In genomic region chr2:236141616-236142015, GRCh38 we compare ENCODE assay signal across 8 cellular contexts. TPM values are rescaled to one million over a fixed set of nuclear protein-coding genes. Genes with fewer than 3 reads are reported as not detected.
DNase-seq lines count a peak whose midpoint lies in the region; TF ChIP-seq lines count a peak whose summit lies in the region.
"Not testable (repeated sequence)": the region's sequence is repeated elsewhere in the genome, so short reads cannot be mapped to it uniquely, and the experiment has no call there.
"Had no signal": no experiment of that assay in that cellular context is flagged by ENCODE, and none has a peak within 500 bp of the region (broad histone marks: within the 10 kb centered on the region; RNA-seq: fewer than 3 reads in every experiment).

No MANE protein-coding gene starts in this region.

- H3K27ac ChIP-seq in sigmoid colon = not testable (repeated sequence)

- not testable (repeated sequence) for H3K27me3 Mint-ChIP-seq in activated naive CD4-positive, alpha-beta T cell treated with anti-CD3 and anti-CD28 coated beads, Interleukin-2, amount 10 ng/mL, durations not matched to agents 7 days and 5 days

- not testable (repeated sequence) for H3K36me3 Mint-ChIP-seq in activated naive CD4-positive, alpha-beta T cell treated with anti-CD3 and anti-CD28 coated beads, Interleukin-2, amount 10 ng/mL, durations not matched to agents 7 days and 5 days

- CTCF ChIA-PET in activated naive CD4-positive, alpha-beta T cell treated with anti-CD3 and anti-CD28 coated beads, Interleukin-2, amount 10 ng/mL, durations not matched to agents 7 days and 5 days (lab: Charles Lee) = not testable (repeated sequence)

- not testable (repeated sequence) for H3K4me3 ChIP-seq in H7 (ENCODE audit: insufficient read depth, low read depth, low read length); sigmoid colon

- DNase-seq in H7 = peak; percentile 40
- peak; percentile 5 for DNase-seq in activated naive CD4-positive, alpha-beta T cell treated with anti-CD3 and anti-CD28 coated beads, Interleukin-2, amount 10 ng/mL, durations not matched to agents 7 days and 5 days
- peak; percentile 12 for DNase-seq in iPS-NIHi7 (ENCODE audit: extremely low spot score)
- peak; percentile 21 for DNase-seq in sigmoid colon

- TF ChIP-seq EP300 in sigmoid colon (IDR thresholded peaks at IDR 0.05) = not testable (repeated sequence)

- WGBS in sigmoid colon, 2 donors = 91 to 93% methylated on average over 11 of the region's 11 CpGs

- H3K27ac Mint-ChIP-seq in activated naive CD4-positive, alpha-beta T cell treated with anti-CD3 and anti-CD28 coated beads, Interleukin-2, amount 10 ng/mL, durations not matched to agents 7 days and 5 days = peak overlapping the region; percentile 70

- intact Hi-C loops in sigmoid colon (cut with DNase I) = not testable (repeated sequence)

- not testable (repeated sequence) for H3K27me3 ChIP-seq in H7 (ENCODE audit: control insufficient read depth, insufficient read depth, low read length)
- H3K27me3 ChIP-seq in sigmoid colon = peaks cover 0 to 42% (median 12%) of the 10 kb centered on the region in 3 donors

- H3K36me3 ChIP-seq in H7 (replicated peaks; ENCODE audit: control insufficient read depth, insufficient read depth, low read length); sigmoid colon: not testable (repeated sequence)

- TF ChIP-seq POLR2A in sigmoid colon (IDR thresholded peaks at IDR 0.05) = not testable (repeated sequence)

- not testable (repeated sequence) for H3K4me3 Mint-ChIP-seq in activated naive CD4-positive, alpha-beta T cell treated with anti-CD3 and anti-CD28 coated beads, Interleukin-2, amount 10 ng/mL, durations not matched to agents 7 days and 5 days

- H3K4me1 ChIP-seq in sigmoid colon = not testable (repeated sequence)

- H3K4me1 Mint-ChIP-seq in activated naive CD4-positive, alpha-beta T cell treated with anti-CD3 and anti-CD28 coated beads, Interleukin-2, amount 10 ng/mL, durations not matched to agents 7 days and 5 days = not testable (repeated sequence)

- TF ChIP-seq CTCF in sigmoid colon (IDR thresholded peaks at IDR 0.05) = not testable (repeated sequence)

- H3K9me3 Mint-ChIP-seq in activated naive CD4-positive, alpha-beta T cell treated with anti-CD3 and anti-CD28 coated beads, Interleukin-2, amount 10 ng/mL, durations not matched to agents 7 days and 5 days = not testable (repeated sequence)

- not testable (repeated sequence) for H3K9me3 ChIP-seq in sigmoid colon

RNA-seq across cellular contexts. Expression of gene GBX2, which starts 26.6 kb away (rescaled TPM):
- total RNA-seq in H7 (2014; rRNA removed; shearing (Covaris generic)) = 24.4 and 27.3 TPM in 2 replicates
- not detected for total RNA-seq in sigmoid colon
- polyA plus RNA-seq in sigmoid colon = not detected
- total RNA-seq: A673; CD4-positive, alpha-beta T cell; CD8-positive, alpha-beta T cell had no signal
- polyA plus RNA-seq: AG04450 had no signal

Comparison
In these comparisons a context has a peak if more than half of its experiments do, and no peak if none do; other contexts are left out.
1. RNA of gene GBX2, which starts 26.6 kb away (total RNA-seq): 24.4 to 27.3 TPM in H7; not detected in sigmoid colon; every median in the first group is over 10 times any median in the second.
2. Peak in every context shown above with its lines, with median percentiles within 50 percentile points of each other: DNase-seq.